11 cellular contexts compared by ENCODE assay signal in genomic region chr15:83210619-83211018, GRCh38. TPM values are rescaled to one million over a fixed set of nuclear protein-coding genes. Genes with fewer than 3 reads are reported as not detected.
DNase-seq lines count a peak whose midpoint lies in the region; ATAC-seq and TF ChIP-seq lines count a peak whose summit lies in the region.
"Had no signal": no experiment of that assay in that cellular context is flagged by ENCODE, and none has a peak within 500 bp of the region (broad histone marks: within the 10 kb centered on the region; RNA-seq: fewer than 3 reads in every experiment).

No MANE protein-coding gene starts in this region.

- intact Hi-C loops in left lung (cut with DNase I) = no loop called here

- peaks cover 0 to 6% of the 10 kb centered on the region in 2 donors for H3K4me1 ChIP-seq in left lung

- no peaks in the 10 kb centered on the region for H3K36me3 ChIP-seq in left lung
- H3K36me3 ChIP-seq: HAP-1, spleen had no signal

- no peaks in the 10 kb centered on the region for H3K9me3 ChIP-seq in left lung
- H3K9me3 ChIP-seq: HAP-1 had no signal

- H3K27ac ChIP-seq in left lung = no peak overlapping the region
- H3K27ac ChIP-seq: spleen had no signal

- H3K27me3 ChIP-seq in left lung = peaks cover 5 to 39% of the 10 kb centered on the region in 2 donors

- no peak for ATAC-seq in left lung
- no peak for ATAC-seq in stimulated activated naive CD8-positive, alpha-beta T cell treated with anti-CD3 and anti-CD28 coated beads, Interleukin-15, Interleukin-2, amounts not matched to agents 100 U/mL and 50 U/mL, for 24 hours

- H3K4me3 ChIP-seq in left lung = no peak overlapping the region
- H3K4me3 ChIP-seq: HAP-1, spleen had no signal

- no peak for TF ChIP-seq CTCF in left lung (IDR thresholded peaks at IDR 0.05)

- in situ Hi-C loops in KBM-7 (cut with MboI; ENCODE audit: low pct_unique_long_range_greater_than_20kb, low sequenced_read_pairs) = no loop called here

- peak; percentile 82 for DNase-seq in DMS53 (lab: John Stamatoyannopoulos, UW)
- peak; percentile 43 for DNase-seq in HuH-7.5 (ENCODE audit: low spot score)
- peak; percentile 43 for DNase-seq in SK-N-DZ (ENCODE audit: low spot score)
- peak; percentile 32 for DNase-seq in iPS-NIHi11 (ENCODE audit: low spot score)
- no peak for DNase-seq in left lung
- DNase-seq in mucosa of gallbladder (ENCODE audit: low spot score) = no peak
- DNase-seq in KBM-7 = no peak
- no peak for DNase-seq in stimulated activated naive CD8-positive, alpha-beta T cell treated with anti-CD3 and anti-CD28 coated beads, Interleukin-15, Interleukin-2, amounts not matched to agents 100 U/mL and 50 U/mL, for 24 hours
- DNase-seq: NCI-H2029 treated with DMSO at 0.1 percent for 48 hours, spleen had no signal

RNA-seq across cellular contexts. Expression of gene HDGFL3, which starts 3.0 kb away (rescaled TPM):
- polyA plus RNA-seq in SK-N-DZ (2014; cell fraction: cytosol; rRNA removed) = 64.2 and 89.8 TPM in 2 replicates
- polyA plus RNA-seq in SK-N-DZ (2014; cell fraction: nucleus; rRNA removed) = 34.3 and 57.3 TPM in 2 replicates
- total RNA-seq in left lung = 10 to 100 TPM; 29.0 to 33.5 TPM
- 30.3 TPM for total RNA-seq in mucosa of gallbladder

Comparison
In these comparisons a context has a peak if more than half of its experiments do, and no peak if none do; other contexts are left out.
1. DNase-seq: peak in DMS53 (single experiment), HuH-7.5 (single experiment), SK-N-DZ (single experiment) and iPS-NIHi11 (single experiment); none in left lung (0 of 2), mucosa of gallbladder (single experiment), KBM-7 (single experiment) and stimulated activated naive CD8-positive, alpha-beta T cell treated with anti-CD3 and anti-CD28 coated beads, Interleukin-15, Interleukin-2, amounts not matched to agents 100 U/mL and 50 U/mL, for 24 hours (single experiment).